Comparison of ENCODE assay signal across 1 cellular context in the genomic region with DNA sequence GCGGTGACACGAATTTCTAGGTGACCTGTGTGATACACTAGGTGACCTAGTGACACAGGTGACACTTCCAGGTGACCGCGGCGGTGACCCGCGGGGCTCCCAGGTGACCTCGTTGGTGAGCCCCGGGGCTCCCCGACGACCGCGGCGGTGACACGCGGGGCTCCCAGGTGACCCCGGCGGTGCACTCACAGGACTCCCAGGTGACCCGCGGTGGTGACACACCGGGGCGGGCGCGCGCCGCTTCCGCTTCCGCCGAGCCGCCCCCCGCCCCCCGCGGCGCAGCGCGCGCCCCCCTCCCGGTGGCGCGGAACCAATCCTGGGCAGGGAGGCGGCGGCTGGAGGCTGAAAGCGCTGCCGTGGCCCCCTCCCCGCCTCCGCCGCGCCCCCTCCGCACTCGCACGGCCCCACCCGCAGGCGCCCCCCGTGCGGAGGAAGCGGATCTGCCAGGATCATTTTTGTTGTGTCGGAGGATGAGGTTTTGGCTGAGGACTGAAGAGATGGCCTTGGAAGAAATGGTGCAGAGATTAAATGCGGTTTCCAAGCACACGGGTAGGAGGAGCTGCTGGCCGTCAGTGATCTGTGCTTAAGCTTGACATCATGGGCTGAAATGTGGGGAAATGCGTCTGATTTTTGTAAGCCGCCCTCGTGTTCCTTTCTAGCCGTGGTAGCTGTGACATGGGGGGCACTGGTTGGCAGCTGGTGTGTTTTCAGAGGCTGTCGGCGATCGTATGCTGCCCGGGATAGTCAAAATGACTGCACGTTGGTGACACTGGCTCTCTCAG.
TF ChIP-seq lines count a peak whose summit lies in the region.

A gene with protein sequence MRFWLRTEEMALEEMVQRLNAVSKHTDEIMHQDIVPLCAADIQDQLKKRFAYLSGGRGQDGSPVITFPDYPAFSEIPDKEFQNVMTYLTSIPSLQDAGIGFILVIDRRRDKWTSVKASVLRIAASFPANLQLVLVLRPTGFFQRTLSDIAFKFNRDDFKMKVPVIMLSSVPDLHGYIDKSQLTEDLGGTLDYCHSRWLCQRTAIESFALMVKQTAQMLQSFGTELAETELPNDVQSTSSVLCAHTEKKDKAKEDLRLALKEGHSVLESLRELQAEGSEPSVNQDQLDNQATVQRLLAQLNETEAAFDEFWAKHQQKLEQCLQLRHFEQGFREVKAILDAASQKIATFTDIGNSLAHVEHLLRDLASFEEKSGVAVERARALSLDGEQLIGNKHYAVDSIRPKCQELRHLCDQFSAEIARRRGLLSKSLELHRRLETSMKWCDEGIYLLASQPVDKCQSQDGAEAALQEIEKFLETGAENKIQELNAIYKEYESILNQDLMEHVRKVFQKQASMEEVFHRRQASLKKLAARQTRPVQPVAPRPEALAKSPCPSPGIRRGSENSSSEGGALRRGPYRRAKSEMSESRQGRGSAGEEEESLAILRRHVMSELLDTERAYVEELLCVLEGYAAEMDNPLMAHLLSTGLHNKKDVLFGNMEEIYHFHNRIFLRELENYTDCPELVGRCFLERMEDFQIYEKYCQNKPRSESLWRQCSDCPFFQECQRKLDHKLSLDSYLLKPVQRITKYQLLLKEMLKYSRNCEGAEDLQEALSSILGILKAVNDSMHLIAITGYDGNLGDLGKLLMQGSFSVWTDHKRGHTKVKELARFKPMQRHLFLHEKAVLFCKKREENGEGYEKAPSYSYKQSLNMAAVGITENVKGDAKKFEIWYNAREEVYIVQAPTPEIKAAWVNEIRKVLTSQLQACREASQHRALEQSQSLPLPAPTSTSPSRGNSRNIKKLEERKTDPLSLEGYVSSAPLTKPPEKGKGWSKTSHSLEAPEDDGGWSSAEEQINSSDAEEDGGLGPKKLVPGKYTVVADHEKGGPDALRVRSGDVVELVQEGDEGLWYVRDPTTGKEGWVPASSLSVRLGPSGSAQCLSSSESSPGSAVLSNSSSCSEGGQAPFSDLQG (plus strand): TSS at position 305 of the 782 bp plus-strand sequence. CDS start 166 bp downstream, at position 471.

TF ChIP-seq in HepG2, 621 proteins besides CTCF, POLR2A, EP300 and RAD21 (continued from another document and continues in another):
- TF ChIP-seq, protein P1, sequence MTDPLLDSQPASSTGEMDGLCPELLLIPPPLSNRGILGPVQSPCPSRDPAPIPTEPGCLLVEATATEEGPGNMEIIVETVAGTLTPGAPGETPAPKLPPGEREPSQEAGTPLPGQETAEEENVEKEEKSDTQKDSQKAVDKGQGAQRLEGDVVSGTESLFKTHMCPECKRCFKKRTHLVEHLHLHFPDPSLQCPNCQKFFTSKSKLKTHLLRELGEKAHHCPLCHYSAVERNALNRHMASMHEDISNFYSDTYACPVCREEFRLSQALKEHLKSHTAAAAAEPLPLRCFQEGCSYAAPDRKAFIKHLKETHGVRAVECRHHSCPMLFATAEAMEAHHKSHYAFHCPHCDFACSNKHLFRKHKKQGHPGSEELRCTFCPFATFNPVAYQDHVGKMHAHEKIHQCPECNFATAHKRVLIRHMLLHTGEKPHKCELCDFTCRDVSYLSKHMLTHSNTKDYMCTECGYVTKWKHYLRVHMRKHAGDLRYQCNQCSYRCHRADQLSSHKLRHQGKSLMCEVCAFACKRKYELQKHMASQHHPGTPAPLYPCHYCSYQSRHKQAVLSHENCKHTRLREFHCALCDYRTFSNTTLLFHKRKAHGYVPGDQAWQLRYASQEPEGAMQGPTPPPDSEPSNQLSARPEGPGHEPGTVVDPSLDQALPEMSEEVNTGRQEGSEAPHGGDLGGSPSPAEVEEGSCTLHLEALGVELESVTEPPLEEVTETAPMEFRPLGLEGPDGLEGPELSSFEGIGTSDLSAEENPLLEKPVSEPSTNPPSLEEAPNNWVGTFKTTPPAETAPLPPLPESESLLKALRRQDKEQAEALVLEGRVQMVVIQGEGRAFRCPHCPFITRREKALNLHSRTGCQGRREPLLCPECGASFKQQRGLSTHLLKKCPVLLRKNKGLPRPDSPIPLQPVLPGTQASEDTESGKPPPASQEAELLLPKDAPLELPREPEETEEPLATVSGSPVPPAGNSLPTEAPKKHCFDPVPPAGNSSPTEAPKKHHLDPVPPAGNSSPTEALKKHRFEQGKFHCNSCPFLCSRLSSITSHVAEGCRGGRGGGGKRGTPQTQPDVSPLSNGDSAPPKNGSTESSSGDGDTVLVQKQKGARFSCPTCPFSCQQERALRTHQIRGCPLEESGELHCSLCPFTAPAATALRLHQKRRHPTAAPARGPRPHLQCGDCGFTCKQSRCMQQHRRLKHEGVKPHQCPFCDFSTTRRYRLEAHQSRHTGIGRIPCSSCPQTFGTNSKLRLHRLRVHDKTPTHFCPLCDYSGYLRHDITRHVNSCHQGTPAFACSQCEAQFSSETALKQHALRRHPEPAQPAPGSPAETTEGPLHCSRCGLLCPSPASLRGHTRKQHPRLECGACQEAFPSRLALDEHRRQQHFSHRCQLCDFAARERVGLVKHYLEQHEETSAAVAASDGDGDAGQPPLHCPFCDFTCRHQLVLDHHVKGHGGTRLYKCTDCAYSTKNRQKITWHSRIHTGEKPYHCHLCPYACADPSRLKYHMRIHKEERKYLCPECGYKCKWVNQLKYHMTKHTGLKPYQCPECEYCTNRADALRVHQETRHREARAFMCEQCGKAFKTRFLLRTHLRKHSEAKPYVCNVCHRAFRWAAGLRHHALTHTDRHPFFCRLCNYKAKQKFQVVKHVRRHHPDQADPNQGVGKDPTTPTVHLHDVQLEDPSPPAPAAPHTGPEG (CRISPR knock-in tag; IDR thresholded peaks at IDR 0.05) = no peak
- TF ChIP-seq, protein P2, sequence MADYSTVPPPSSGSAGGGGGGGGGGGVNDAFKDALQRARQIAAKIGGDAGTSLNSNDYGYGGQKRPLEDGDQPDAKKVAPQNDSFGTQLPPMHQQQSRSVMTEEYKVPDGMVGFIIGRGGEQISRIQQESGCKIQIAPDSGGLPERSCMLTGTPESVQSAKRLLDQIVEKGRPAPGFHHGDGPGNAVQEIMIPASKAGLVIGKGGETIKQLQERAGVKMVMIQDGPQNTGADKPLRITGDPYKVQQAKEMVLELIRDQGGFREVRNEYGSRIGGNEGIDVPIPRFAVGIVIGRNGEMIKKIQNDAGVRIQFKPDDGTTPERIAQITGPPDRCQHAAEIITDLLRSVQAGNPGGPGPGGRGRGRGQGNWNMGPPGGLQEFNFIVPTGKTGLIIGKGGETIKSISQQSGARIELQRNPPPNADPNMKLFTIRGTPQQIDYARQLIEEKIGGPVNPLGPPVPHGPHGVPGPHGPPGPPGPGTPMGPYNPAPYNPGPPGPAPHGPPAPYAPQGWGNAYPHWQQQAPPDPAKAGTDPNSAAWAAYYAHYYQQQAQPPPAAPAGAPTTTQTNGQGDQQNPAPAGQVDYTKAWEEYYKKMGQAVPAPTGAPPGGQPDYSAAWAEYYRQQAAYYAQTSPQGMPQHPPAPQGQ (CRISPR knock-in tag; IDR thresholded peaks at IDR 0.05; ENCODE audit: borderline replicate concordance) = no peak
- TF ChIP-seq ZNF674 (CRISPR knock-in tag; IDR thresholded peaks at IDR 0.05; ENCODE audit: low read depth) (no peak), JUNB (CRISPR knock-in tag; IDR thresholded peaks at IDR 0.05; ENCODE audit: borderline replicate concordance) (no peak), ZNF329 (CRISPR knock-in tag; IDR thresholded peaks at IDR 0.05; ENCODE audit: low read depth) (no peak), ZNF564 (CRISPR knock-in tag; IDR thresholded peaks at IDR 0.05) (no peak), FOXK2 (IDR thresholded peaks at IDR 0.05) (no peak), HNF4A (CRISPR knock-in tag; IDR thresholded peaks at IDR 0.05) (no peak), SP5 (CRISPR knock-in tag; IDR thresholded peaks at IDR 0.05; ENCODE audit: borderline replicate concordance, low read depth) (no peak), EZH2 (conservative IDR thresholded peaks at IDR 0.05; ENCODE audit: low read depth, low read length) (no peak), NFATC3 (CRISPR knock-in tag; IDR thresholded peaks at IDR 0.05) (no peak), YY1 (IDR thresholded peaks at IDR 0.05; ENCODE audit: insufficient read depth, insufficient replicate concordance, low read depth, low read length) (no peak), SMC3 (IDR thresholded peaks at IDR 0.05; ENCODE audit: low read length) (peak; percentile 15; the same call in 1 of the 2 replicates), SSRP1 (CRISPR knock-in tag; IDR thresholded peaks at IDR 0.05) (no peak), ZSCAN29 (CRISPR knock-in tag; conservative IDR thresholded peaks at IDR 0.05) (0 out of 2 replicates have a peak, but pooled peaks have one; percentile 55), IKZF1 (IDR thresholded peaks at IDR 0.05) (no peak), ZNF670 (CRISPR knock-in tag; IDR thresholded peaks at IDR 0.05; ENCODE audit: borderline replicate concordance) (no peak), ELF3 (CRISPR knock-in tag; IDR thresholded peaks at IDR 0.05) (0 out of 2 replicates have a peak, but pooled peaks have one; percentile 19), ARNT2 (CRISPR knock-in tag; IDR thresholded peaks at IDR 0.05; ENCODE audit: low read depth) (peak; percentile 54; the same call in 1 of the 2 replicates), ZBTB38 (CRISPR knock-in tag; IDR thresholded peaks at IDR 0.05) (no peak), GATAD1 (CRISPR knock-in tag; IDR thresholded peaks at IDR 0.05) (no peak), MEIS2 (CRISPR knock-in tag; IDR thresholded peaks at IDR 0.05) (no peak), NR2F2 (IDR thresholded peaks at IDR 0.05; ENCODE audit: borderline replicate concordance, low read depth) (no peak), NR3C1 (CRISPR knock-in tag; IDR thresholded peaks at IDR 0.05) (no peak), ZNF776 (CRISPR knock-in tag; IDR thresholded peaks at IDR 0.05) (0 out of 2 replicates have a peak, but pooled peaks have one; percentile 27), ZNF484 (CRISPR knock-in tag; IDR thresholded peaks at IDR 0.05; ENCODE audit: borderline replicate concordance, low read depth) (no peak), HNRNPH1 (optimal IDR thresholded peaks at IDR 0.05; ENCODE audit: low read depth, low read length) (no peak), BCL6 (CRISPR knock-in tag; IDR thresholded peaks at IDR 0.05) (0 out of 2 replicates have a peak, but pooled peaks have one; percentile 8), ZNF549 (CRISPR knock-in tag; IDR thresholded peaks at IDR 0.05) (no peak), AGO1 (IDR thresholded peaks at IDR 0.05; ENCODE audit: low read depth, low read length, poor library complexity, severe bottlenecking) (no peak), KLF15 (CRISPR knock-in tag; IDR thresholded peaks at IDR 0.05; ENCODE audit: borderline replicate concordance) (no peak), POGZ (CRISPR knock-in tag; IDR thresholded peaks at IDR 0.05) (no peak), NR2F1 (CRISPR knock-in tag; IDR thresholded peaks at IDR 0.05) (peak; percentile 62 to 70), ZNF790 (CRISPR knock-in tag; IDR thresholded peaks at IDR 0.05; ENCODE audit: borderline replicate concordance) (no peak), REPIN1 (CRISPR knock-in tag; IDR thresholded peaks at IDR 0.05; ENCODE audit: borderline replicate concordance, low read depth) (0 out of 2 replicates have a peak, but pooled peaks have one; percentile 37), ADNP (CRISPR knock-in tag; IDR thresholded peaks at IDR 0.05) (no peak), KDM3A (CRISPR knock-in tag; IDR thresholded peaks at IDR 0.05; ENCODE audit: low read depth) (no peak)
- TF ChIP-seq, protein P3, sequence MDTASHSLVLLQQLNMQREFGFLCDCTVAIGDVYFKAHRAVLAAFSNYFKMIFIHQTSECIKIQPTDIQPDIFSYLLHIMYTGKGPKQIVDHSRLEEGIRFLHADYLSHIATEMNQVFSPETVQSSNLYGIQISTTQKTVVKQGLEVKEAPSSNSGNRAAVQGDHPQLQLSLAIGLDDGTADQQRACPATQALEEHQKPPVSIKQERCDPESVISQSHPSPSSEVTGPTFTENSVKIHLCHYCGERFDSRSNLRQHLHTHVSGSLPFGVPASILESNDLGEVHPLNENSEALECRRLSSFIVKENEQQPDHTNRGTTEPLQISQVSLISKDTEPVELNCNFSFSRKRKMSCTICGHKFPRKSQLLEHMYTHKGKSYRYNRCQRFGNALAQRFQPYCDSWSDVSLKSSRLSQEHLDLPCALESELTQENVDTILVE (CRISPR knock-in tag; IDR thresholded peaks at IDR 0.05) = peak; percentile 65; the same call in 1 of the 2 replicates
- TF ChIP-seq, protein P4, sequence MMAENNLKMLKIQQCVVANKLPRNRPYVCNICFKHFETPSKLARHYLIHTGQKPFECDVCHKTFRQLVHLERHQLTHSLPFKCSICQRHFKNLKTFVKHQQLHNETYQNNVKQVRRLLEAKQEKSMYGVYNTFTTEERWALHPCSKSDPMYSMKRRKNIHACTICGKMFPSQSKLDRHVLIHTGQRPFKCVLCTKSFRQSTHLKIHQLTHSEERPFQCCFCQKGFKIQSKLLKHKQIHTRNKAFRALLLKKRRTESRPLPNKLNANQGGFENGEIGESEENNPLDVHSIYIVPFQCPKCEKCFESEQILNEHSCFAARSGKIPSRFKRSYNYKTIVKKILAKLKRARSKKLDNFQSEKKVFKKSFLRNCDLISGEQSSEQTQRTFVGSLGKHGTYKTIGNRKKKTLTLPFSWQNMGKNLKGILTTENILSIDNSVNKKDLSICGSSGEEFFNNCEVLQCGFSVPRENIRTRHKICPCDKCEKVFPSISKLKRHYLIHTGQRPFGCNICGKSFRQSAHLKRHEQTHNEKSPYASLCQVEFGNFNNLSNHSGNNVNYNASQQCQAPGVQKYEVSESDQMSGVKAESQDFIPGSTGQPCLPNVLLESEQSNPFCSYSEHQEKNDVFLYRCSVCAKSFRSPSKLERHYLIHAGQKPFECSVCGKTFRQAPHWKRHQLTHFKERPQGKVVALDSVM (CRISPR knock-in tag; IDR thresholded peaks at IDR 0.05) = no peak
- TF ChIP-seq, protein P5, sequence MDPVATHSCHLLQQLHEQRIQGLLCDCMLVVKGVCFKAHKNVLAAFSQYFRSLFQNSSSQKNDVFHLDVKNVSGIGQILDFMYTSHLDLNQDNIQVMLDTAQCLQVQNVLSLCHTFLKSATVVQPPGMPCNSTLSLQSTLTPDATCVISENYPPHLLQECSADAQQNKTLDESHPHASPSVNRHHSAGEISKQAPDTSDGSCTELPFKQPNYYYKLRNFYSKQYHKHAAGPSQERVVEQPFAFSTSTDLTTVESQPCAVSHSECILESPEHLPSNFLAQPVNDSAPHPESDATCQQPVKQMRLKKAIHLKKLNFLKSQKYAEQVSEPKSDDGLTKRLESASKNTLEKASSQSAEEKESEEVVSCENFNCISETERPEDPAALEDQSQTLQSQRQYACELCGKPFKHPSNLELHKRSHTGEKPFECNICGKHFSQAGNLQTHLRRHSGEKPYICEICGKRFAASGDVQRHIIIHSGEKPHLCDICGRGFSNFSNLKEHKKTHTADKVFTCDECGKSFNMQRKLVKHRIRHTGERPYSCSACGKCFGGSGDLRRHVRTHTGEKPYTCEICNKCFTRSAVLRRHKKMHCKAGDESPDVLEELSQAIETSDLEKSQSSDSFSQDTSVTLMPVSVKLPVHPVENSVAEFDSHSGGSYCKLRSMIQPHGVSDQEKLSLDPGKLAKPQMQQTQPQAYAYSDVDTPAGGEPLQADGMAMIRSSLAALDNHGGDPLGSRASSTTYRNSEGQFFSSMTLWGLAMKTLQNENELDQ (CRISPR knock-in tag; IDR thresholded peaks at IDR 0.05; ENCODE audit: borderline replicate concordance) = no peak
- TF ChIP-seq, protein P6, sequence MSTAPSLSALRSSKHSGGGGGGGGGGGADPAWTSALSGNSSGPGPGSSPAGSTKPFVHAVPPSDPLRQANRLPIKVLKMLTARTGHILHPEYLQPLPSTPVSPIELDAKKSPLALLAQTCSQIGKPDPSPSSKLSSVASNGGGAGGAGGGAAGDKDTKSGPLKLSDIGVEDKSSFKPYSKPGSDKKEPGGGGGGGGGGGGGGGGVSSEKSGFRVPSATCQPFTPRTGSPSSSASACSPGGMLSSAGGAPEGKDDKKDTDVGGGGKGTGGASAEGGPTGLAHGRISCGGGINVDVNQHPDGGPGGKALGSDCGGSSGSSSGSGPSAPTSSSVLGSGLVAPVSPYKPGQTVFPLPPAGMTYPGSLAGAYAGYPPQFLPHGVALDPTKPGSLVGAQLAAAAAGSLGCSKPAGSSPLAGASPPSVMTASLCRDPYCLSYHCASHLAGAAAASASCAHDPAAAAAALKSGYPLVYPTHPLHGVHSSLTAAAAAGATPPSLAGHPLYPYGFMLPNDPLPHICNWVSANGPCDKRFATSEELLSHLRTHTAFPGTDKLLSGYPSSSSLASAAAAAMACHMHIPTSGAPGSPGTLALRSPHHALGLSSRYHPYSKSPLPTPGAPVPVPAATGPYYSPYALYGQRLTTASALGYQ (CRISPR knock-in tag; IDR thresholded peaks at IDR 0.05) = no peak
